Comparison of ENCODE assay signal across 22 cellular contexts in the genomic region with DNA sequence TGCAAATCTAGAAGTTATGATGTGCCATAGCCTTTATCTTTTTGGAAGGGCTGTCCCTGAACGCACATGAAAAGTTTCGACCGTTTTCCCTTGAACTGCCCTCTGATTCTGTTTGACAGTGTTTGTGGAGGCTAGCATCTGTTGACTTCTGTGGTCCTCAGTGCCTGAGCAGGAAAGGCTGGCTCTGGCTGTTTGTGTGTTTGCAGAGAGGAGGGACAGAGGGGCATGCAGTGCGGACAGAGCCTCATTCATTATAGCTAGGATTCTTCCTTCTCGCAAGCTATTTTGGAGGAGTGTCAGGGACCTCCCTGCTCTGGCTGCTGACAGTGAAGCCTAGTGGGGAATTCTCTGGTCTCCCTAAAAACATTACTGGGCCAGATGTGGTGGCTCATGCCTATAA.
"Had no signal": no experiment of that assay in that cellular context is flagged by ENCODE, and none has a peak within 500 bp of the region (broad histone marks: within the 10 kb centered on the region; RNA-seq: fewer than 3 reads in every experiment).

No MANE protein-coding gene starts in this region.

- H3K9me3 Mint-ChIP-seq: naive thymus-derived CD8-positive, alpha-beta T cell had no signal

- H3K4me3 ChIP-seq: colonic mucosa, heart right ventricle, lung, mucosa of descending colon, suprapubic skin, tibial artery, upper lobe of right lung, vagina had no signal

- H3K27me3 Mint-ChIP-seq: naive thymus-derived CD8-positive, alpha-beta T cell; progenitor cell of endocrine pancreas had no signal

- H3K36me3 ChIP-seq: colonic mucosa, neutrophil had no signal

- H3K9me3 ChIP-seq: colonic mucosa, heart right ventricle, mucosa of descending colon, neutrophil, suprapubic skin, tibial artery, upper lobe of right lung, vagina had no signal

- H3K27ac Mint-ChIP-seq: endodermal cell; naive thymus-derived CD8-positive, alpha-beta T cell; progenitor cell of endocrine pancreas had no signal

- FAIRE-seq: small intestine had no signal

- DNase-seq: colonic mucosa; dermis blood vessel endothelial cell; effector CD4-positive, alpha-beta T cell; endodermal cell; erythroblast; foreskin melanocyte; heart right ventricle; left colon; left ventricle myocardium superior; mucosa of descending colon; naive thymus-derived CD8-positive, alpha-beta T cell; right cardiac atrium; small intestine; stimulated activated CD4-positive, alpha-beta T cell treated with anti-CD3 and anti-CD28 coated beads, Interleukin-12 subunit alpha, Interleukin-12 subunit beta, amount 100 ng/mL, for 4 hours; stimulated activated naive CD4-positive, alpha-beta T cell; tibial artery; upper lobe of right lung had no signal

- ATAC-seq: heart right ventricle; left colon; left ventricle myocardium superior; mucosa of descending colon; naive thymus-derived CD8-positive, alpha-beta T cell; right cardiac atrium; upper lobe of right lung had no signal

- H3K4me1 Mint-ChIP-seq: naive thymus-derived CD8-positive, alpha-beta T cell had no signal

- H3K4me3 Mint-ChIP-seq: endodermal cell; naive thymus-derived CD8-positive, alpha-beta T cell had no signal

- H3K4me1 ChIP-seq: colonic mucosa, heart right ventricle, suprapubic skin, tibial artery, upper lobe of right lung, vagina had no signal

- H3K27me3 ChIP-seq: colonic mucosa, heart right ventricle, neutrophil, suprapubic skin, tibial artery, upper lobe of right lung, vagina had no signal

- H3K27ac ChIP-seq: colonic mucosa, heart right ventricle, neutrophil, suprapubic skin, tibial artery, upper lobe of right lung, vagina had no signal
